21 cellular contexts compared by ENCODE assay signal in the genomic region with DNA sequence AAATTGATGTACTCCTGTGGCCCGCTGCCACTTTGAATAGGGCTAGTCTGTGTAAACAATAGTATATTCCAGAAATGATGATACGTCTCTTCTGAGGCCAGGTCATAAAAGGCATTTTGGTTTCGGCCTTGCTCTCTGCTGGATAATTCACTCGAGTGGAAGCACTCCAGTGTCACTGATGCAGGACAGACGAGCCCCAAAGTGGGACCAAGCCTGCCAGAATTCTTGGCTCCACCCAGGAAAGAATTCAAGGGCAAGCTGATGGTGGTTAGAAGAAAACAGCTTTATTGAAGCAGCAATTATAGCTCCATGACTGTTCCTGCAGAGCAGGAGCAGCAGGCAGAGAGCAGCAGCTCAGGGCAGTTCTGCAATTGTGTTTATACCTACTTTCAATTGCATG.
DNase-seq lines count a peak whose midpoint lies in the region; ATAC-seq and TF ChIP-seq lines count a peak whose summit lies in the region.
"Had no signal": no experiment of that assay in that cellular context is flagged by ENCODE, and none has a peak within 500 bp of the region (broad histone marks: within the 10 kb centered on the region; RNA-seq: fewer than 3 reads in every experiment).

No MANE protein-coding gene starts in this region.

- H3K9me3 ChIP-seq in vagina: no peaks in the 10 kb centered on the region
- H3K9me3 ChIP-seq: A549, right atrium auricular region had no signal

- no peak overlapping the region for H3K27ac ChIP-seq in vagina
- H3K27ac ChIP-seq: A549, parathyroid adenoma, right atrium auricular region had no signal

- TF ChIP-seq POLR2A in vagina (IDR thresholded peaks at IDR 0.05): no peak

- intact Hi-C loops in vagina (cut with DNase I): no loop called here

- peak; percentile 41 for DNase-seq in DMS153 treated with DMSO at 0.1 percent for 48 hours (lab: John Stamatoyannopoulos, UW; ENCODE audit: unreplicated experiment)
- DNase-seq in NCI-H1105 treated with DMSO at 0.1 percent for 48 hours (lab: John Stamatoyannopoulos, UW): peak; percentile 65
- peak; percentile 66 for DNase-seq in NCI-H2107 (lab: John Stamatoyannopoulos, UW)
- DNase-seq in NCI-H774 (lab: John Stamatoyannopoulos, UW): peak; percentile 10
- DNase-seq in activated effector memory CD4-positive, alpha-beta T cell treated with Interleukin-2 at 50 U/mL for 16 hours: no peak
- no peak for DNase-seq in vagina (ENCODE audit: extremely low spot score in 2 of 2)
- no peak for DNase-seq in left lobe of liver (ENCODE audit: low spot score)
- DNase-seq in NK-92 treated with Interleukin-12 subunit alpha and Interleukin-12 subunit beta, amount 100 ng/mL, for 24 hours (lab: John Stamatoyannopoulos, UW): no peak
- DNase-seq: activated CD4-positive, alpha-beta T cell treated with anti-CD3 and anti-CD28 coated beads for 48 hours; amygdala; CD4-positive, CD25-positive, alpha-beta regulatory T cell; RPMI8226; small intestine; stimulated activated naive CD4-positive, alpha-beta T cell treated with Interleukin-2 at 50 U/mL for 16 hours; T-cell had no signal

- no peak overlapping the region for H3K4me3 ChIP-seq in vagina
- H3K4me3 ChIP-seq: A549, GM12878, right atrium auricular region had no signal

- H3K36me3 ChIP-seq in vagina: no peaks in the 10 kb centered on the region
- H3K36me3 ChIP-seq: right atrium auricular region had no signal

- no peak for TF ChIP-seq CTCF in vagina (IDR thresholded peaks at IDR 0.05)

- H3K27me3 ChIP-seq in vagina: no peaks in the 10 kb centered on the region
- H3K27me3 ChIP-seq: right atrium auricular region had no signal

- H3K4me1 ChIP-seq in vagina: no peaks in the 10 kb centered on the region
- H3K4me1 ChIP-seq: A549, parathyroid adenoma, right atrium auricular region had no signal

- no peak for ATAC-seq in left lobe of liver
- ATAC-seq: A549, esophagus mucosa, GM12878, HepG2, T-cell had no signal

Comparison
In these comparisons a context has a peak if more than half of its experiments do, and no peak if none do; other contexts are left out.
1. DNase-seq: peak in DMS153 treated with DMSO at 0.1 percent for 48 hours (single experiment), NCI-H1105 treated with DMSO at 0.1 percent for 48 hours (single experiment), NCI-H2107 (single experiment) and NCI-H774 (single experiment); none in activated effector memory CD4-positive, alpha-beta T cell treated with Interleukin-2 at 50 U/mL for 16 hours (single experiment), vagina (0 of 2), left lobe of liver (single experiment) and NK-92 treated with Interleukin-12 subunit alpha and Interleukin-12 subunit beta, amount 100 ng/mL, for 24 hours (single experiment).